8 cellular contexts compared by ENCODE assay signal in the genomic region with DNA sequence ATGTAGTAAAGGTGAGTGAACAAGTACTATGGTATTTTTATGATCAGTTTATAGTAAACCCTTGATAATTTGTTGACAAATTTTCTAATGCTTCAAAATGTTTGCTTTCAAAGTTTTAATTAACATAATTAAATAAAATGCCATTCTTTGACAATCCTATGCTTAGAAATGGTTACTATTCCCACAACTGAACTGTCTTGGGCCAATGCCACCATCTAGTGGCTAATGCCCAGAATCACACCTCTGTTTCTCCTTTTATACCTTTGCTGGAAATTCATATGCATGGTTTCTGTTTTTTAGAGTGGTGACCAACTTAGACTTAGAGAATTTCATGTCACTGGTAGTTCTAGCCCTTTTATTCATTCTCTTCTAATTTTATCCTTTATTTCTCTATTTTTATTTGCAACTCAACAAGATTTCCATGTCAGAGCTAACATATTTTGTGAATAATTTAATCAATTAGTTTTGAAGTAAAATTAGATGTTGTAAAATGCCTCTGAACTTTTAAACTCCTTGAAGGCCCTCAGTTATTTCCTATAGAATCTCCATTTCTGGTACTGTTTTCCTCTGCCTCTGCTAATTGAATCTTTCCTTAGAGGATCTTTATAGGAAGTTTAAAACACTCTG. TPM values are rescaled to one million over a fixed set of nuclear protein-coding genes. Genes with fewer than 3 reads are reported as not detected.
A peak's percentile ranks its signal among the peaks of the same experiment; 100 is the strongest.
DNase-seq lines count a peak whose midpoint lies in the region; ATAC-seq and TF ChIP-seq lines count a peak whose summit lies in the region.

No MANE protein-coding gene starts in this region.

- H3K4me3 Mint-ChIP-seq in activated T-helper 17 cell treated with anti-CD3 and anti-CD28 coated beads, Interleukin-2, amount 50 U/mL, for 72 hours = no peak overlapping the region

- no peaks in the 10 kb centered on the region for H3K4me1 Mint-ChIP-seq in activated T-helper 17 cell treated with anti-CD3 and anti-CD28 coated beads, Interleukin-2, amount 50 U/mL, for 72 hours

- ATAC-seq in activated T-helper 17 cell treated with anti-CD3 and anti-CD28 coated beads, Interleukin-2, amount 50 U/mL, for 72 hours (replicated peaks) = peak; percentile 55

- H3K27ac ChIP-seq in HL-60 (replicated peaks) (no peak overlapping the region), osteoblast (ENCODE audit: low read depth, low read length) (no peak overlapping the region), vagina (no peak overlapping the region)

- H3K9me3 ChIP-seq in osteoblast (ENCODE audit: low read depth, low read length) (peaks cover 1% of the 10 kb centered on the region), vagina (no peaks in the 10 kb centered on the region)

- intact Hi-C loops in vagina (cut with DNase I) = loop anchor here (5.0 kb wide), 2 partner anchors 244 to 344 kb away; no protein-coding TSS in a partner anchor

- DNase-seq in NCI-H1417 (lab: John Stamatoyannopoulos, UW) (peak; percentile 15 to 72 (median 58)), NCI-H1417 treated with DMSO at 0.1 percent for 48 hours (lab: John Stamatoyannopoulos, UW) (no peak), HL-60 (ENCODE audit: low read depth in 1 of 2, low spot score in 1 of 2) (peak; percentile 7 to 38), OCI-M1 (lab: John Stamatoyannopoulos, UW) (peak; percentile 82), foreskin melanocyte (peak; percentile 37), osteoblast (ENCODE audit: insufficient read length, low spot score, missing footprints) (no peak), vagina (ENCODE audit: extremely low spot score in 2 of 2) (no peak)

- H3K4me1 ChIP-seq in osteoblast (ENCODE audit: insufficient read depth, low read length) (peaks cover 17% of the 10 kb centered on the region), vagina (no peaks in the 10 kb centered on the region)

- H3K4me3 ChIP-seq in HL-60 (replicated peaks; ENCODE audit: insufficient read depth, low read length) (no peak overlapping the region), osteoblast (ENCODE audit: insufficient read depth, low read length) (no peak overlapping the region), vagina (no peak overlapping the region)

- H3K79me2 ChIP-seq in osteoblast (ENCODE audit: insufficient read depth, low read length) = no peaks in the 10 kb centered on the region

- no peak overlapping the region for H2AFZ ChIP-seq in osteoblast (ENCODE audit: low read length)

- no peak overlapping the region for H3K4me2 ChIP-seq in osteoblast (ENCODE audit: insufficient read depth, low read length)

- peak; percentile 62 for TF ChIP-seq CTCF in HL-60 (IDR thresholded peaks at IDR 0.05; ENCODE audit: insufficient read depth, low read length)
- peak; percentile 86 for TF ChIP-seq CTCF in osteoblast (IDR thresholded peaks at IDR 0.05; ENCODE audit: extremely low read depth, low read depth, low read length)
- peak; percentile 80 to 94 (median 83) for TF ChIP-seq CTCF in vagina (IDR thresholded peaks at IDR 0.05)

- no peaks in the 10 kb centered on the region for H3K27me3 Mint-ChIP-seq in activated T-helper 17 cell treated with anti-CD3 and anti-CD28 coated beads, Interleukin-2, amount 50 U/mL, for 72 hours

- peaks cover 59% of the 10 kb centered on the region for H3K36me3 Mint-ChIP-seq in activated T-helper 17 cell treated with anti-CD3 and anti-CD28 coated beads, Interleukin-2, amount 50 U/mL, for 72 hours (ENCODE audit: low read depth)

- H4K20me1 ChIP-seq in osteoblast (ENCODE audit: insufficient read depth, low read length) = no peaks in the 10 kb centered on the region

- H3K36me3 ChIP-seq in osteoblast (ENCODE audit: insufficient read depth, low read length) = peaks cover 16% of the 10 kb centered on the region
- peaks cover 0 to 21% of the 10 kb centered on the region in 2 donors for H3K36me3 ChIP-seq in vagina

- H3K27ac Mint-ChIP-seq in activated T-helper 17 cell treated with anti-CD3 and anti-CD28 coated beads, Interleukin-2, amount 50 U/mL, for 72 hours = no peak overlapping the region

- H3K9me3 Mint-ChIP-seq in activated T-helper 17 cell treated with anti-CD3 and anti-CD28 coated beads, Interleukin-2, amount 50 U/mL, for 72 hours = no peaks in the 10 kb centered on the region

- TF ChIP-seq POLR2A in vagina (IDR thresholded peaks at IDR 0.05) = no peak

- H3K27me3 ChIP-seq in HL-60 (ENCODE audit: insufficient read depth, poor library complexity, severe bottlenecking) (no peaks in the 10 kb centered on the region), osteoblast (ENCODE audit: insufficient read depth, low read length) (no peaks in the 10 kb centered on the region), vagina (no peaks in the 10 kb centered on the region)

RNA-seq across cellular contexts. Expression of gene PCGF5, which starts 31.1 kb away (rescaled TPM):
- total RNA-seq in activated T-helper 17 cell treated with anti-CD3 and anti-CD28 coated beads, Interleukin-2, amount 50 U/mL, for 72 hours = 10 to 100 TPM; 32.9 to 37.3 TPM
- 84.9 and 99.2 TPM in 2 replicates for total RNA-seq in osteoblast
- total RNA-seq in vagina = 45.4 TPM

Comparison
In these comparisons a context has a peak if more than half of its experiments do, and no peak if none do; other contexts are left out.
1. DNase-seq: peak in NCI-H1417 (3 of 3), HL-60 (2 of 2), OCI-M1 (single experiment) and foreskin melanocyte (single experiment); none in NCI-H1417 treated with DMSO at 0.1 percent for 48 hours (single experiment), osteoblast (single experiment) and vagina (0 of 2).
2. Peak in every context shown above with its lines, with median percentiles within 50 percentile points of each other: CTCF ChIP-seq.